Comparison of ENCODE assay signal across 1 cellular context in genomic region chr2:3492951-3493609, GRCh38.
TF ChIP-seq lines count a peak whose summit lies in the region.

No MANE protein-coding gene starts in this region.

TF ChIP-seq in HepG2, 621 proteins besides CTCF, POLR2A, EP300 and RAD21 (continued from another document and continues in another):
- TF ChIP-seq ZNF275 (CRISPR knock-in tag; IDR thresholded peaks at IDR 0.05; ENCODE audit: borderline replicate concordance), result 0 out of 2 replicates have a peak, but pooled peaks have one; percentile 23
- no peak; the same call in 1 of the 2 replicates for TF ChIP-seq CREB1 (IDR thresholded peaks at IDR 0.05)
- TF ChIP-seq CREB1 (CRISPR knock-in tag; IDR thresholded peaks at IDR 0.05), result peak; percentile 40; the same call in 1 of the 2 replicates
- peak; percentile 68 for TF ChIP-seq HIC2 (CRISPR knock-in tag; IDR thresholded peaks at IDR 0.05; ENCODE audit: low read depth)
- no peak for TF ChIP-seq AKAP8 (CRISPR knock-in tag; IDR thresholded peaks at IDR 0.05)
- TF ChIP-seq FOXJ3 (CRISPR knock-in tag; IDR thresholded peaks at IDR 0.05; ENCODE audit: borderline replicate concordance), result 0 out of 2 replicates have a peak, but pooled peaks have one; percentile 21
- TF ChIP-seq TGIF2 (CRISPR knock-in tag; IDR thresholded peaks at IDR 0.05), result peak; percentile 14; the same call in 1 of the 2 replicates
- TF ChIP-seq KDM2A (CRISPR knock-in tag; IDR thresholded peaks at IDR 0.05; ENCODE audit: borderline replicate concordance, low read depth), result peak; percentile 89; the same call in 1 of the 2 replicates
- no peak for TF ChIP-seq NFYC (CRISPR knock-in tag; IDR thresholded peaks at IDR 0.05)
- peak; percentile 64 for TF ChIP-seq PHF5A (CRISPR knock-in tag; IDR thresholded peaks at IDR 0.05; ENCODE audit: low read depth, unreplicated experiment)
- no peak for TF ChIP-seq TFDP1 (CRISPR knock-in tag; IDR thresholded peaks at IDR 0.05; ENCODE audit: borderline replicate concordance)
- TF ChIP-seq MXI1 (IDR thresholded peaks at IDR 0.05; ENCODE audit: borderline replicate concordance, low read depth, low read length), result no peak
- TF ChIP-seq FOSL2 (CRISPR knock-in tag; IDR thresholded peaks at IDR 0.05), result peak; percentile 77
- TF ChIP-seq ZNF331 (CRISPR knock-in tag; IDR thresholded peaks at IDR 0.05), result peak; percentile 28; the same call in 1 of the 2 replicates
- 0 out of 2 replicates have a peak, but pooled peaks have one; percentile 5 for TF ChIP-seq KDM1A (CRISPR knock-in tag; IDR thresholded peaks at IDR 0.05)
- TF ChIP-seq ZBTB25 (CRISPR knock-in tag; IDR thresholded peaks at IDR 0.05), result peak; percentile 97
- TF ChIP-seq HNF1B (CRISPR knock-in tag; IDR thresholded peaks at IDR 0.05), result peak; percentile 54
- peak; percentile 52 for TF ChIP-seq FOXA3 (CRISPR knock-in tag; IDR thresholded peaks at IDR 0.05)
- peak; percentile 66; the same call in 1 of the 2 replicates for TF ChIP-seq ZNF543 (CRISPR knock-in tag; IDR thresholded peaks at IDR 0.05)
- TF ChIP-seq, protein P1, sequence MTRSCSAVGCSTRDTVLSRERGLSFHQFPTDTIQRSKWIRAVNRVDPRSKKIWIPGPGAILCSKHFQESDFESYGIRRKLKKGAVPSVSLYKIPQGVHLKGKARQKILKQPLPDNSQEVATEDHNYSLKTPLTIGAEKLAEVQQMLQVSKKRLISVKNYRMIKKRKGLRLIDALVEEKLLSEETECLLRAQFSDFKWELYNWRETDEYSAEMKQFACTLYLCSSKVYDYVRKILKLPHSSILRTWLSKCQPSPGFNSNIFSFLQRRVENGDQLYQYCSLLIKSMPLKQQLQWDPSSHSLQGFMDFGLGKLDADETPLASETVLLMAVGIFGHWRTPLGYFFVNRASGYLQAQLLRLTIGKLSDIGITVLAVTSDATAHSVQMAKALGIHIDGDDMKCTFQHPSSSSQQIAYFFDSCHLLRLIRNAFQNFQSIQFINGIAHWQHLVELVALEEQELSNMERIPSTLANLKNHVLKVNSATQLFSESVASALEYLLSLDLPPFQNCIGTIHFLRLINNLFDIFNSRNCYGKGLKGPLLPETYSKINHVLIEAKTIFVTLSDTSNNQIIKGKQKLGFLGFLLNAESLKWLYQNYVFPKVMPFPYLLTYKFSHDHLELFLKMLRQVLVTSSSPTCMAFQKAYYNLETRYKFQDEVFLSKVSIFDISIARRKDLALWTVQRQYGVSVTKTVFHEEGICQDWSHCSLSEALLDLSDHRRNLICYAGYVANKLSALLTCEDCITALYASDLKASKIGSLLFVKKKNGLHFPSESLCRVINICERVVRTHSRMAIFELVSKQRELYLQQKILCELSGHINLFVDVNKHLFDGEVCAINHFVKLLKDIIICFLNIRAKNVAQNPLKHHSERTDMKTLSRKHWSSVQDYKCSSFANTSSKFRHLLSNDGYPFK (CRISPR knock-in tag; IDR thresholded peaks at IDR 0.05; ENCODE audit: borderline replicate concordance), result peak; percentile 89
- TF ChIP-seq ATF1 (CRISPR knock-in tag; IDR thresholded peaks at IDR 0.05), result peak; percentile 71; the same call in 1 of the 2 replicates
- TF ChIP-seq, protein P2, sequence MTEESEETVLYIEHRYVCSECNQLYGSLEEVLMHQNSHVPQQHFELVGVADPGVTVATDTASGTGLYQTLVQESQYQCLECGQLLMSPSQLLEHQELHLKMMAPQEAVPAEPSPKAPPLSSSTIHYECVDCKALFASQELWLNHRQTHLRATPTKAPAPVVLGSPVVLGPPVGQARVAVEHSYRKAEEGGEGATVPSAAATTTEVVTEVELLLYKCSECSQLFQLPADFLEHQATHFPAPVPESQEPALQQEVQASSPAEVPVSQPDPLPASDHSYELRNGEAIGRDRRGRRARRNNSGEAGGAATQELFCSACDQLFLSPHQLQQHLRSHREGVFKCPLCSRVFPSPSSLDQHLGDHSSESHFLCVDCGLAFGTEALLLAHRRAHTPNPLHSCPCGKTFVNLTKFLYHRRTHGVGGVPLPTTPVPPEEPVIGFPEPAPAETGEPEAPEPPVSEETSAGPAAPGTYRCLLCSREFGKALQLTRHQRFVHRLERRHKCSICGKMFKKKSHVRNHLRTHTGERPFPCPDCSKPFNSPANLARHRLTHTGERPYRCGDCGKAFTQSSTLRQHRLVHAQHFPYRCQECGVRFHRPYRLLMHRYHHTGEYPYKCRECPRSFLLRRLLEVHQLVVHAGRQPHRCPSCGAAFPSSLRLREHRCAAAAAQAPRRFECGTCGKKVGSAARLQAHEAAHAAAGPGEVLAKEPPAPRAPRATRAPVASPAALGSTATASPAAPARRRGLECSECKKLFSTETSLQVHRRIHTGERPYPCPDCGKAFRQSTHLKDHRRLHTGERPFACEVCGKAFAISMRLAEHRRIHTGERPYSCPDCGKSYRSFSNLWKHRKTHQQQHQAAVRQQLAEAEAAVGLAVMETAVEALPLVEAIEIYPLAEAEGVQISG (CRISPR knock-in tag; IDR thresholded peaks at IDR 0.05), result peak; percentile 45; the same call in 1 of the 2 replicates
- 0 out of 2 replicates have a peak, but pooled peaks have one; percentile 77 for TF ChIP-seq ZNF724P (CRISPR knock-in tag; IDR thresholded peaks at IDR 0.05; ENCODE audit: borderline replicate concordance)
- TF ChIP-seq, protein P3, sequence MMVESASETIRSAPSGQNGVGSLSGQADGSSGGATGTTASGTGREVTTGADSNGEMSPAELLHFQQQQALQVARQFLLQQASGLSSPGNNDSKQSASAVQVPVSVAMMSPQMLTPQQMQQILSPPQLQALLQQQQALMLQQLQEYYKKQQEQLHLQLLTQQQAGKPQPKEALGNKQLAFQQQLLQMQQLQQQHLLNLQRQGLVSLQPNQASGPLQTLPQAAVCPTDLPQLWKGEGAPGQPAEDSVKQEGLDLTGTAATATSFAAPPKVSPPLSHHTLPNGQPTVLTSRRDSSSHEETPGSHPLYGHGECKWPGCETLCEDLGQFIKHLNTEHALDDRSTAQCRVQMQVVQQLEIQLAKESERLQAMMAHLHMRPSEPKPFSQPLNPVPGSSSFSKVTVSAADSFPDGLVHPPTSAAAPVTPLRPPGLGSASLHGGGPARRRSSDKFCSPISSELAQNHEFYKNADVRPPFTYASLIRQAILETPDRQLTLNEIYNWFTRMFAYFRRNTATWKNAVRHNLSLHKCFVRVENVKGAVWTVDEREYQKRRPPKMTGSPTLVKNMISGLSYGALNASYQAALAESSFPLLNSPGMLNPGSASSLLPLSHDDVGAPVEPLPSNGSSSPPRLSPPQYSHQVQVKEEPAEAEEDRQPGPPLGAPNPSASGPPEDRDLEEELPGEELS (CRISPR knock-in tag; IDR thresholded peaks at IDR 0.05), result peak; percentile 60
- TF ChIP-seq SAFB2 (CRISPR knock-in tag; IDR thresholded peaks at IDR 0.05; ENCODE audit: borderline replicate concordance, low read depth), result 0 out of 2 replicates have a peak, but pooled peaks have one; percentile 40
- TF ChIP-seq ZHX1 (CRISPR knock-in tag; IDR thresholded peaks at IDR 0.05; ENCODE audit: low read depth), result peak; percentile 55; the same call in 1 of the 2 replicates
- TF ChIP-seq ZNF234 (CRISPR knock-in tag; conservative IDR thresholded peaks at IDR 0.05), result no peak
- peak; percentile 24; the same call in 1 of the 2 replicates for TF ChIP-seq BHLHE40 (IDR thresholded peaks at IDR 0.05; ENCODE audit: low read length)
- TF ChIP-seq, protein P4, sequence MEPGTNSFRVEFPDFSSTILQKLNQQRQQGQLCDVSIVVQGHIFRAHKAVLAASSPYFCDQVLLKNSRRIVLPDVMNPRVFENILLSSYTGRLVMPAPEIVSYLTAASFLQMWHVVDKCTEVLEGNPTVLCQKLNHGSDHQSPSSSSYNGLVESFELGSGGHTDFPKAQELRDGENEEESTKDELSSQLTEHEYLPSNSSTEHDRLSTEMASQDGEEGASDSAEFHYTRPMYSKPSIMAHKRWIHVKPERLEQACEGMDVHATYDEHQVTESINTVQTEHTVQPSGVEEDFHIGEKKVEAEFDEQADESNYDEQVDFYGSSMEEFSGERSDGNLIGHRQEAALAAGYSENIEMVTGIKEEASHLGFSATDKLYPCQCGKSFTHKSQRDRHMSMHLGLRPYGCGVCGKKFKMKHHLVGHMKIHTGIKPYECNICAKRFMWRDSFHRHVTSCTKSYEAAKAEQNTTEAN (CRISPR knock-in tag; conservative IDR thresholded peaks at IDR 0.05), result no peak
- TF ChIP-seq, protein P5, sequence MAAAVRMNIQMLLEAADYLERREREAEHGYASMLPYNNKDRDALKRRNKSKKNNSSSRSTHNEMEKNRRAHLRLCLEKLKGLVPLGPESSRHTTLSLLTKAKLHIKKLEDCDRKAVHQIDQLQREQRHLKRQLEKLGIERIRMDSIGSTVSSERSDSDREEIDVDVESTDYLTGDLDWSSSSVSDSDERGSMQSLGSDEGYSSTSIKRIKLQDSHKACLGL (CRISPR knock-in tag; IDR thresholded peaks at IDR 0.05), result 0 out of 2 replicates have a peak, but pooled peaks have one; percentile 40
- peak; percentile 90 for TF ChIP-seq ZNF501 (CRISPR knock-in tag; IDR thresholded peaks at IDR 0.05)
- TF ChIP-seq, protein P6, sequence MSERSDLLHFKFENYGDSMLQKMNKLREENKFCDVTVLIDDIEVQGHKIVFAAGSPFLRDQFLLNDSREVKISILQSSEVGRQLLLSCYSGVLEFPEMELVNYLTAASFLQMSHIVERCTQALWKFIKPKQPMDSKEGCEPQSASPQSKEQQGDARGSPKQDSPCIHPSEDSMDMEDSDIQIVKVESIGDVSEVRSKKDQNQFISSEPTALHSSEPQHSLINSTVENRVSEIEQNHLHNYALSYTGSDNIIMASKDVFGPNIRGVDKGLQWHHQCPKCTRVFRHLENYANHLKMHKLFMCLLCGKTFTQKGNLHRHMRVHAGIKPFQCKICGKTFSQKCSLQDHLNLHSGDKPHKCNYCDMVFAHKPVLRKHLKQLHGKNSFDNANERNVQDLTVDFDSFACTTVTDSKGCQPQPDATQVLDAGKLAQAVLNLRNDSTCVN (CRISPR knock-in tag; IDR thresholded peaks at IDR 0.05; ENCODE audit: borderline replicate concordance), result peak; percentile 15; the same call in 1 of the 2 replicates
- TF ChIP-seq HHEX (CRISPR knock-in tag; IDR thresholded peaks at IDR 0.05), result 0 out of 2 replicates have a peak, but pooled peaks have one; percentile 36
- no peak for TF ChIP-seq ZNF841 (CRISPR knock-in tag; IDR thresholded peaks at IDR 0.05; ENCODE audit: borderline replicate concordance)
